Comparison of ENCODE assay signal across 18 cellular contexts in genomic region chr3:184192889-184193288, GRCh38. TPM values are rescaled to one million over a fixed set of nuclear protein-coding genes. Genes with fewer than 3 reads are reported as not detected.
DNase-seq lines count a peak whose midpoint lies in the region; ATAC-seq and TF ChIP-seq lines count a peak whose summit lies in the region.
"Had no signal": no experiment of that assay in that cellular context is flagged by ENCODE, and none has a peak within 500 bp of the region (broad histone marks: within the 10 kb centered on the region; RNA-seq: fewer than 3 reads in every experiment).

No MANE protein-coding gene starts in this region.

- H3K36me3 ChIP-seq in GM23338 (ENCODE audit: insufficient read depth) = peaks cover 13% of the 10 kb centered on the region
- H3K36me3 ChIP-seq in endodermal cell (ENCODE audit: control insufficient read depth, insufficient read depth, low read length) = peaks cover 68% of the 10 kb centered on the region
- H3K36me3 ChIP-seq in OCI-LY7 (ENCODE audit: insufficient read depth, low read length) = peaks cover 86% of the 10 kb centered on the region

- H3K4me2 ChIP-seq in GM23338 = no peak overlapping the region
- no peak overlapping the region for H3K4me2 ChIP-seq in OCI-LY7 (ENCODE audit: low read length)
- H3K4me2 ChIP-seq: BLaER1 had no signal

- TF ChIP-seq CTCF in GM23338 (conservative IDR thresholded peaks at IDR 0.05; ENCODE audit: low read depth in 2 of 2) = no peak
- TF ChIP-seq CTCF in endodermal cell (conservative IDR thresholded peaks at IDR 0.05) = no peak
- TF ChIP-seq CTCF in OCI-LY7 (conservative IDR thresholded peaks at IDR 0.05; ENCODE audit: low read length) = no peak

- H3K4me3 ChIP-seq in GM23338 (no peak overlapping the region), endodermal cell (ENCODE audit: low read length) (no peak overlapping the region), OCI-LY7 (ENCODE audit: low read depth, low read length, poor library complexity, severe bottlenecking) (no peak overlapping the region)
- H3K4me3 ChIP-seq: BLaER1 had no signal

- H3K4me3 Mint-ChIP-seq in GM23338 (no peak overlapping the region), endodermal cell (no peak overlapping the region)
- H3K4me3 Mint-ChIP-seq in stimulated activated effector memory CD8-positive, alpha-beta T cell treated with anti-CD3 and anti-CD28 coated beads, Interleukin-12 subunit alpha, Interleukin-12 subunit beta, amount 100 ng/mL, for 72 hours = no peak overlapping the region
- H3K4me3 Mint-ChIP-seq in activated CD4-positive, alpha-beta T cell treated with anti-CD3 and anti-CD28 coated beads, Interleukin-2, amount 10 ng/mL, durations not matched to agents 7 days and 5 days = no peak overlapping the region
- H3K4me3 Mint-ChIP-seq: B cell; CD4-positive, CD25-positive, alpha-beta regulatory T cell; CD8-positive, alpha-beta T cell had no signal

- H3K27me3 ChIP-seq in GM23338 (ENCODE audit: insufficient read depth) (no peaks in the 10 kb centered on the region), endodermal cell (ENCODE audit: control insufficient read depth, insufficient read depth, low read length, poor library complexity, severe bottlenecking) (no peaks in the 10 kb centered on the region)
- H3K27me3 ChIP-seq: BLaER1 had no signal

- DNase-seq in 8988T (peak; percentile 17), GM23338 (ENCODE audit: low spot score) (no peak), endodermal cell (peak; percentile 18), OCI-LY7 (ENCODE audit: low spot score) (no peak)
- DNase-seq in stimulated activated effector memory CD8-positive, alpha-beta T cell treated with anti-CD3 and anti-CD28 coated beads, Interleukin-12 subunit alpha, Interleukin-12 subunit beta, amount 100 ng/mL, for 72 hours (ENCODE audit: low spot score in 2 of 2) = no peak
- no peak for DNase-seq in activated CD4-positive, alpha-beta T cell treated with anti-CD3 and anti-CD28 coated beads, Interleukin-2, amount 10 ng/mL, durations not matched to agents 7 days and 5 days
- DNase-seq: Caco-2; CD4-positive, CD25-positive, alpha-beta regulatory T cell; CD8-positive, alpha-beta T cell; DMS153; DND-41; GOT3; HCEC 1CT had no signal

- H3K27ac ChIP-seq in GM23338 (ENCODE audit: low read depth) (no peak overlapping the region), endodermal cell (ENCODE audit: low read depth, low read length) (no peak overlapping the region), OCI-LY7 (ENCODE audit: low read depth, low read length, poor library complexity, severe bottlenecking) (no peak overlapping the region)
- H3K27ac ChIP-seq: BLaER1, C4-2B had no signal

- H3K27me3 Mint-ChIP-seq in GM23338 (ENCODE audit: insufficient read depth, low read depth, poor library complexity) (peaks cover 4% of the 10 kb centered on the region), endodermal cell (ENCODE audit: insufficient read depth) (no peaks in the 10 kb centered on the region)
- H3K27me3 Mint-ChIP-seq in activated CD4-positive, alpha-beta T cell treated with anti-CD3 and anti-CD28 coated beads, Interleukin-2, amount 10 ng/mL, durations not matched to agents 7 days and 5 days = no peaks in the 10 kb centered on the region
- H3K27me3 Mint-ChIP-seq: B cell; CD4-positive, CD25-positive, alpha-beta regulatory T cell had no signal

- intact Hi-C loops in OCI-LY7 (cut with micrococcal nuclease; ENCODE audit: unreplicated experiment) = no loop called here

- H3K4me1 ChIP-seq in GM23338 (ENCODE audit: insufficient read depth) (no peaks in the 10 kb centered on the region), endodermal cell (ENCODE audit: control insufficient read depth, insufficient read depth, low read length) (no peaks in the 10 kb centered on the region), OCI-LY7 (ENCODE audit: insufficient read depth, low read length, poor library complexity, severe bottlenecking) (no peaks in the 10 kb centered on the region)
- H3K4me1 ChIP-seq: Caco-2 had no signal

- no peaks in the 10 kb centered on the region for H3K4me1 Mint-ChIP-seq in GM23338
- H3K4me1 Mint-ChIP-seq in endodermal cell = no peaks in the 10 kb centered on the region
- H3K4me1 Mint-ChIP-seq in stimulated activated effector memory CD8-positive, alpha-beta T cell treated with anti-CD3 and anti-CD28 coated beads, Interleukin-12 subunit alpha, Interleukin-12 subunit beta, amount 100 ng/mL, for 72 hours = peaks cover 21% of the 10 kb centered on the region
- H3K4me1 Mint-ChIP-seq in activated CD4-positive, alpha-beta T cell treated with anti-CD3 and anti-CD28 coated beads, Interleukin-2, amount 10 ng/mL, durations not matched to agents 7 days and 5 days = peaks cover 8% of the 10 kb centered on the region

- BruUV-seq in OCI-LY7 (replicated peaks; lab: Mats Ljungman, UMichigan) = no TSS peak

- 96 to 100% methylated on average over 5 to 10 of the region's 10 CpGs for WGBS in endodermal cell (ENCODE audit: insufficient coverage in 1 of 2, insufficient read length in 1 of 2), 2 experiments

- no peak overlapping the region for H2AFZ ChIP-seq in GM23338
- no peak overlapping the region for H2AFZ ChIP-seq in OCI-LY7 (ENCODE audit: low read length)

- H3F3A ChIP-seq in GM23338 (replicated peaks; ENCODE audit: low read depth) = no peaks in the 10 kb centered on the region

- H3K9me2 ChIP-seq in GM23338 (ENCODE audit: insufficient read depth) (no peaks in the 10 kb centered on the region), OCI-LY7 (ENCODE audit: insufficient read depth, low read length) (no peaks in the 10 kb centered on the region)

- ATAC-seq in GM23338 (no peak), GM18858 (IDR thresholded peaks at IDR 0.05; ENCODE audit: unreplicated experiment) (no peak)
- no peak for ATAC-seq in stimulated activated effector memory CD8-positive, alpha-beta T cell treated with anti-CD3 and anti-CD28 coated beads, Interleukin-12 subunit alpha, Interleukin-12 subunit beta, amount 100 ng/mL, for 72 hours
- ATAC-seq: CD8-positive, alpha-beta T cell had no signal

- POLR2A ChIA-PET in OCI-LY7 (lab: Charles Lee) = no interaction called here
- POLR2A ChIA-PET in activated CD4-positive, alpha-beta T cell treated with anti-CD3 and anti-CD28 coated beads, Interleukin-2, amount 10 ng/mL, durations not matched to agents 7 days and 5 days (lab: Charles Lee) = no interaction called here

- H3K9ac ChIP-seq in endodermal cell (ENCODE audit: extremely low read depth, low read length, poor library complexity, severe bottlenecking) = no peak overlapping the region
- H3K9ac ChIP-seq: BLaER1 had no signal

- H3K79me2 ChIP-seq in GM23338 (replicated peaks; ENCODE audit: insufficient read depth) (peaks cover 17% of the 10 kb centered on the region), OCI-LY7 (ENCODE audit: insufficient read depth, low read depth, low read length) (peaks cover 6% of the 10 kb centered on the region; the same call in 1 of the 2 replicates)

- H3K9me3 Mint-ChIP-seq in GM23338 (no peaks in the 10 kb centered on the region), endodermal cell (no peaks in the 10 kb centered on the region)
- no peaks in the 10 kb centered on the region for H3K9me3 Mint-ChIP-seq in stimulated activated effector memory CD8-positive, alpha-beta T cell treated with anti-CD3 and anti-CD28 coated beads, Interleukin-12 subunit alpha, Interleukin-12 subunit beta, amount 100 ng/mL, for 72 hours
- H3K9me3 Mint-ChIP-seq in activated CD4-positive, alpha-beta T cell treated with anti-CD3 and anti-CD28 coated beads, Interleukin-2, amount 10 ng/mL, durations not matched to agents 7 days and 5 days = no peaks in the 10 kb centered on the region
- H3K9me3 Mint-ChIP-seq: CD4-positive, CD25-positive, alpha-beta regulatory T cell; CD8-positive, alpha-beta T cell had no signal

- H3K27ac Mint-ChIP-seq in GM23338 (0 out of 2 replicates have a peak overlapping the region, but pooled peaks have one; percentile 19), endodermal cell (no peak overlapping the region)
- peak overlapping the region; percentile 65 for H3K27ac Mint-ChIP-seq in stimulated activated effector memory CD8-positive, alpha-beta T cell treated with anti-CD3 and anti-CD28 coated beads, Interleukin-12 subunit alpha, Interleukin-12 subunit beta, amount 100 ng/mL, for 72 hours
- no peak overlapping the region for H3K27ac Mint-ChIP-seq in activated CD4-positive, alpha-beta T cell treated with anti-CD3 and anti-CD28 coated beads, Interleukin-2, amount 10 ng/mL, durations not matched to agents 7 days and 5 days
- H3K27ac Mint-ChIP-seq: B cell; CD4-positive, CD25-positive, alpha-beta regulatory T cell; CD8-positive, alpha-beta T cell had no signal

- CTCF ChIA-PET in OCI-LY7 (lab: Charles Lee; ENCODE audit: unreplicated experiment) = interaction anchor here (0.5 kb wide), 1 partner anchor 15 kb away, joined by 3 read pairs; no protein-coding TSS in a partner anchor
- CTCF ChIA-PET in activated CD4-positive, alpha-beta T cell treated with anti-CD3 and anti-CD28 coated beads, Interleukin-2, amount 10 ng/mL, durations not matched to agents 7 days and 5 days (lab: Charles Lee) = interaction anchor here (1.2 kb wide), 1 partner anchor 11 kb away, joined by 3 read pairs; no protein-coding TSS in a partner anchor

- peaks cover 65% of the 10 kb centered on the region for H3K36me3 Mint-ChIP-seq in GM23338 (ENCODE audit: low read depth)
- H3K36me3 Mint-ChIP-seq in endodermal cell (ENCODE audit: low read depth) = peaks cover 64% of the 10 kb centered on the region
- peaks cover 80% of the 10 kb centered on the region for H3K36me3 Mint-ChIP-seq in stimulated activated effector memory CD8-positive, alpha-beta T cell treated with anti-CD3 and anti-CD28 coated beads, Interleukin-12 subunit alpha, Interleukin-12 subunit beta, amount 100 ng/mL, for 72 hours
- H3K36me3 Mint-ChIP-seq in activated CD4-positive, alpha-beta T cell treated with anti-CD3 and anti-CD28 coated beads, Interleukin-2, amount 10 ng/mL, durations not matched to agents 7 days and 5 days (ENCODE audit: low read depth) = peaks cover 33% of the 10 kb centered on the region

- H3K9me3 ChIP-seq in endodermal cell (ENCODE audit: control insufficient read depth, low read length) (no peaks in the 10 kb centered on the region), OCI-LY7 (ENCODE audit: low read length) (no peaks in the 10 kb centered on the region)
- H3K9me3 ChIP-seq: BLaER1, Caco-2 had no signal

- H4K20me1 ChIP-seq in GM23338 (replicated peaks; ENCODE audit: insufficient read depth) (peaks cover 5% of the 10 kb centered on the region; the same call in 1 of the 2 replicates), OCI-LY7 (ENCODE audit: insufficient read depth, low read length) (no peaks in the 10 kb centered on the region)

RNA-seq across cellular contexts. Expression of gene ABCF3, which starts 6.9 kb away (rescaled TPM):
- 48.9 and 60.4 TPM in 2 replicates for total RNA-seq in GM23338 (2014; rRNA removed; shearing (Covaris generic))
- polyA plus RNA-seq in GM23338 (2016; fragmentation: Nextera tagmentation; extraction: Ambion mirVana) = 32.7 and 33.4 TPM in 2 replicates
- total RNA-seq in endodermal cell (10 to 100 TPM; 57.6 to 57.8 TPM), OCI-LY7 (2022) (59.0 and 67.1 TPM in 2 replicates)
- 42.9 TPM for polyA plus RNA-seq in endodermal cell (2013, experiment 1 of 2)
- polyA plus RNA-seq in endodermal cell (2013, experiment 2 of 2) = 32.9 TPM
- total RNA-seq in OCI-LY7 (2014; rRNA removed; shearing (Covaris generic)) = 38.9 and 51.6 TPM in 2 replicates
- total RNA-seq in activated CD4-positive, alpha-beta T cell treated with anti-CD3 and anti-CD28 coated beads, Interleukin-2, amount 10 ng/mL, durations not matched to agents 7 days and 5 days = 10 to 100 TPM; 62.2 to 64.4 TPM

RNA-seq across cellular contexts. Expression of gene AP2M1, which starts 18.2 kb away (rescaled TPM):
- total RNA-seq in GM23338 (2014; rRNA removed; shearing (Covaris generic)) = 269 and 305 TPM in 2 replicates
- 190 and 215 TPM in 2 replicates for polyA plus RNA-seq in GM23338 (2016; fragmentation: Nextera tagmentation; extraction: Ambion mirVana)
- total RNA-seq in endodermal cell = 100 to 1,000 TPM; 412 to 450 TPM
- polyA plus RNA-seq in endodermal cell (2013, experiment 1 of 2) = 350 TPM
- polyA plus RNA-seq in endodermal cell (2013, experiment 2 of 2) = 319 TPM
- total RNA-seq in OCI-LY7 (2014; rRNA removed; shearing (Covaris generic)) = 141 and 147 TPM in 2 replicates
- 158 and 168 TPM in 2 replicates for total RNA-seq in OCI-LY7 (2022)
- 100 to 1,000 TPM; 222 to 223 TPM for total RNA-seq in activated CD4-positive, alpha-beta T cell treated with anti-CD3 and anti-CD28 coated beads, Interleukin-2, amount 10 ng/mL, durations not matched to agents 7 days and 5 days

RNA-seq across cellular contexts. Expression of gene VWA5B2, which starts 36.5 kb away (rescaled TPM):
- 0.66 TPM in 1 of 2 replicates, not detected in the other for total RNA-seq in GM23338 (2014; rRNA removed; shearing (Covaris generic))
- not detected in 2 replicates for polyA plus RNA-seq in GM23338 (2016; fragmentation: Nextera tagmentation; extraction: Ambion mirVana)
- under 1 TPM; 0.62 to 0.97 TPM for total RNA-seq in endodermal cell
- 0.18 TPM for polyA plus RNA-seq in endodermal cell (2013, experiment 1 of 2)
- polyA plus RNA-seq in endodermal cell (2013, experiment 2 of 2) = 0.21 TPM
- not detected in 2 replicates for total RNA-seq in OCI-LY7 (2014; rRNA removed; shearing (Covaris generic))
- total RNA-seq in OCI-LY7 (2022) = not detected in 2 replicates
- total RNA-seq in activated CD4-positive, alpha-beta T cell treated with anti-CD3 and anti-CD28 coated beads, Interleukin-2, amount 10 ng/mL, durations not matched to agents 7 days and 5 days = not detected
- total RNA-seq: CD4-positive, CD25-positive, alpha-beta regulatory T cell had no signal
- polyA plus RNA-seq: AG04450 had no signal

RNA-seq across cellular contexts. Expression of gene DVL3, which starts 37.7 kb away (rescaled TPM):
- 50.2 and 55.5 TPM in 2 replicates for total RNA-seq in GM23338 (2014; rRNA removed; shearing (Covaris generic))
- 25.6 and 33.5 TPM in 2 replicates for polyA plus RNA-seq in GM23338 (2016; fragmentation: Nextera tagmentation; extraction: Ambion mirVana)
- total RNA-seq in endodermal cell = 10 to 100 TPM; 90.5 to 95.1 TPM
- polyA plus RNA-seq in endodermal cell (2013, experiment 1 of 2) = 84.3 TPM
- polyA plus RNA-seq in endodermal cell (2013, experiment 2 of 2) = 76.5 TPM
- total RNA-seq in OCI-LY7 (2014; rRNA removed; shearing (Covaris generic)) = 38.5 and 41.3 TPM in 2 replicates
- total RNA-seq in OCI-LY7 (2022) = 65.6 and 70.4 TPM in 2 replicates
- total RNA-seq in activated CD4-positive, alpha-beta T cell treated with anti-CD3 and anti-CD28 coated beads, Interleukin-2, amount 10 ng/mL, durations not matched to agents 7 days and 5 days = 10 to 100 TPM; 35.0 to 36.3 TPM

RNA-seq across cellular contexts. Expression of gene ALG3, which starts 55.9 kb away (rescaled TPM):
- total RNA-seq in GM23338 (2014; rRNA removed; shearing (Covaris generic)) = 107 and 109 TPM in 2 replicates
- 76.9 and 87.9 TPM in 2 replicates for polyA plus RNA-seq in GM23338 (2016; fragmentation: Nextera tagmentation; extraction: Ambion mirVana)
- 10 to 100 TPM; 37.3 to 42.5 TPM for total RNA-seq in endodermal cell
- 36.7 TPM for polyA plus RNA-seq in endodermal cell (2013, experiment 1 of 2)
- 27.1 TPM for polyA plus RNA-seq in endodermal cell (2013, experiment 2 of 2)
- 35.3 and 45.3 TPM in 2 replicates for total RNA-seq in OCI-LY7 (2014; rRNA removed; shearing (Covaris generic))
- 60.2 and 61.0 TPM in 2 replicates for total RNA-seq in OCI-LY7 (2022)
- total RNA-seq in activated CD4-positive, alpha-beta T cell treated with anti-CD3 and anti-CD28 coated beads, Interleukin-2, amount 10 ng/mL, durations not matched to agents 7 days and 5 days = 10 to 100 TPM; 43.2 to 45.7 TPM

Comparison
In these comparisons a context has a peak if more than half of its experiments do, and no peak if none do; other contexts are left out.
1. DNase-seq: peak in 8988T (single experiment) and endodermal cell (single experiment); none in GM23338 (single experiment), stimulated activated effector memory CD8-positive, alpha-beta T cell treated with anti-CD3 and anti-CD28 coated beads, Interleukin-12 subunit alpha, Interleukin-12 subunit beta, amount 100 ng/mL, for 72 hours (0 of 2), OCI-LY7 (single experiment) and activated CD4-positive, alpha-beta T cell treated with anti-CD3 and anti-CD28 coated beads, Interleukin-2, amount 10 ng/mL, durations not matched to agents 7 days and 5 days (single experiment).
2. H3K27ac Mint-ChIP-seq: peak in GM23338 (single experiment) and stimulated activated effector memory CD8-positive, alpha-beta T cell treated with anti-CD3 and anti-CD28 coated beads, Interleukin-12 subunit alpha, Interleukin-12 subunit beta, amount 100 ng/mL, for 72 hours (single experiment); none in endodermal cell (single experiment) and activated CD4-positive, alpha-beta T cell treated with anti-CD3 and anti-CD28 coated beads, Interleukin-2, amount 10 ng/mL, durations not matched to agents 7 days and 5 days (single experiment).